ENCODE assay signal across 21 cellular contexts in the genomic region with DNA sequence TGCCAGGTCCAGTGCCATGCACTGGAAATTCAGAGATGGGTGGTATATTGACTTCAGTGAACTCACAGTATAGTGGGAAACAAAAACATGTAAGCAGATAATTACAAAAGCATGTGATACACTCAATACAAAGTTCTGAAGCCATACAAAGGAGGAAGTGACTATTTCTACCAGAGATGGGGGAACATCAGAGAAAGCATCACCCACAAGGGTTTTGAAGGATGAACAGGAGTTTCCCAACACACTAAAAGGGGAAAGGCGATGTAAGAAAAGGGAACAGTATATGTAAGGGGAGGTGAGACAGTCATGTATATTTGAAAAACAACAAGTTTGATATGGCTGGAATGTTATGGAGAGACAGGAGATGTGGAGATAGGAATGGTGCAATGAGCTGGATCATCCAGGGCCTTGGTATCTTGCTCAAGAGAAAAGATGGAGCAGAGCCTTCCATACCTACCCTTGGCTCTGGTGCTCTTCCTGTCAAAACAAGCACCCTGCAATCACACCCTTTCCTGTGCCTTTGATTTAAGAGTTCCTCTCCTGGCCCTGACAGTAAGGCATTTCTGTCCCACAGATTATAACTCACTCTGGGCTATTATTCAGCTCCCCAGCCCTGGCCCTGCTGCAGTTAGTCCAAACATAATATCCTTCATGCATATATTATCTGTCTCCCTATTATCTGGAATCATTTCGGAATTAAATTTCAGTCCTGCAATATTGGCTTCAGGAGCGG.
DNase-seq lines count a peak whose midpoint lies in the region; ATAC-seq and TF ChIP-seq lines count a peak whose summit lies in the region.
"Had no signal": no experiment of that assay in that cellular context is flagged by ENCODE, and none has a peak within 500 bp of the region (broad histone marks: within the 10 kb centered on the region; RNA-seq: fewer than 3 reads in every experiment).

No MANE protein-coding gene starts in this region.

- H3K4me3 ChIP-seq in BLaER1 treated with 17β-estradiol and CSF1 and Interleukin-3, amounts not matched to agents 10 nM and 100 nM: no peak overlapping the region
- H3K4me3 ChIP-seq in HEK293 (ENCODE audit: low read depth, low read length): no peak overlapping the region
- H3K4me3 ChIP-seq in hepatocyte: no peak overlapping the region
- H3K4me3 ChIP-seq: A549, SJCRH30 had no signal

- H3K9me3 ChIP-seq in BLaER1 treated with 17β-estradiol and CSF1 and Interleukin-3, amounts not matched to agents 10 nM and 100 nM (replicated peaks in 1 of 11): no peaks in the 10 kb centered on the region; a peak in 1 of 22 replicates
- H3K9me3 ChIP-seq in HEK293 (ENCODE audit: control insufficient read depth, insufficient read depth, low read depth, low read length) (no peaks in the 10 kb centered on the region), hepatocyte (ENCODE audit: low read depth) (no peaks in the 10 kb centered on the region)
- H3K9me3 ChIP-seq: A549, BE2C, Caco-2, SJCRH30 had no signal

- 98% methylated on average over 3 of the region's 3 CpGs for WGBS in hepatocyte (ENCODE audit: low lambda C conversion rate, missing lambda C conversion rate)

- CTCF ChIA-PET in HEK293 (lab: Yijun Ruan, JAX): interaction anchor here (0.5 to 2.1 kb wide), 3 partner anchors 9 to 56 kb away, joined by 3 to 6 read pairs (median 5); no protein-coding TSS in a partner anchor

- intact Hi-C loops in activated CD4-positive, alpha-beta T cell treated with anti-CD3 and anti-CD28 coated beads, Interleukin-2, amount 10 ng/mL, durations not matched to agents 24 days and 14 days (cut with micrococcal nuclease): no loop called here

- peaks cover 0 to 43% (median 18%) of the 10 kb centered on the region in 11 experiments; a peak in 11 of 22 replicates for H3K36me3 ChIP-seq in BLaER1 treated with 17β-estradiol and CSF1 and Interleukin-3, amounts not matched to agents 10 nM and 100 nM
- H3K36me3 ChIP-seq in HEK293 (ENCODE audit: control insufficient read depth in 2 of 2, insufficient read depth in 1 of 2, low read length in 2 of 2): peaks cover 0 to 20% of the 10 kb centered on the region in 2 experiments; a peak in 1 of 3 replicates
- no peaks in the 10 kb centered on the region for H3K36me3 ChIP-seq in hepatocyte (replicated peaks; ENCODE audit: insufficient read depth, low read depth)
- H3K36me3 ChIP-seq: BE2C had no signal

- H3K4me2 ChIP-seq in BLaER1 treated with 17β-estradiol and CSF1 and Interleukin-3, amounts not matched to agents 10 nM and 100 nM: peak overlapping the region in 7 of 11 experiments; percentile 5 to 83 (median 74); a peak in 9 of 22 replicates
- H3K4me2 ChIP-seq in hepatocyte: no peak overlapping the region
- H3K4me2 ChIP-seq: A549 had no signal

- H3K4me3 Mint-ChIP-seq in activated CD4-positive, alpha-beta T cell treated with anti-CD3 and anti-CD28 coated beads, Interleukin-2, amount 10 ng/mL, durations not matched to agents 24 days and 14 days: no peak overlapping the region
- H3K4me3 Mint-ChIP-seq: T-helper 2 cell treated with Interferon-gamma antibody and Interleukin-4, amounts not matched to agents 5 μg/mL and 100 μg/mL, for 36 hours had no signal

- H3K27ac Mint-ChIP-seq in activated CD4-positive, alpha-beta T cell treated with anti-CD3 and anti-CD28 coated beads, Interleukin-2, amount 10 ng/mL, durations not matched to agents 24 days and 14 days: no peak overlapping the region
- H3K27ac Mint-ChIP-seq: T-helper 2 cell treated with Interferon-gamma antibody and Interleukin-4, amounts not matched to agents 5 μg/mL and 100 μg/mL, for 36 hours had no signal

- peaks cover 8% of the 10 kb centered on the region for H3K79me2 ChIP-seq in hepatocyte

- H3K9me2 ChIP-seq in hepatocyte (replicated peaks; ENCODE audit: insufficient read depth): no peaks in the 10 kb centered on the region

- DNase-seq in SIG-M5 (lab: John Stamatoyannopoulos, UW) (peak; percentile 23), hepatocyte (ENCODE audit: low spot score) (no peak), HK-2 (ENCODE audit: unreplicated experiment) (no peak)
- no peak for DNase-seq in activated CD4-positive, alpha-beta T cell treated with anti-CD3 and anti-CD28 coated beads, Interleukin-2, amount 10 ng/mL, durations not matched to agents 24 days and 14 days
- DNase-seq: BE2C; Caco-2; CD4-positive, alpha-beta memory T cell; MM.1S; NCI-H1105 treated with DMSO at 0.1 percent for 48 hours; NCI-H2029 treated with DMSO at 0.1 percent for 48 hours; NCI-H226; NCI-H510A treated with DMSO at 0.1 percent for 48 hours; NCI-H748 treated with DMSO at 0.1 percent for 48 hours; SJCRH30 had no signal

- peak overlapping the region in 1 of 11 experiments; percentile 33; a peak in 1 of 22 replicates for H3K27ac ChIP-seq in BLaER1 treated with 17β-estradiol and CSF1 and Interleukin-3, amounts not matched to agents 10 nM and 100 nM
- H3K27ac ChIP-seq in HEK293 (ENCODE audit: extremely low read depth, low read depth, low read length) (no peak overlapping the region), hepatocyte (peak overlapping the region; percentile 23)
- H3K27ac ChIP-seq: A549, SJCRH30 had no signal

- H4K20me1 ChIP-seq in BLaER1 treated with 17β-estradiol and CSF1 and Interleukin-3, amounts not matched to agents 10 nM and 100 nM: peaks cover 0 to 20% (median 0%) of the 10 kb centered on the region in 11 experiments; a peak in 4 of 22 replicates
- H4K20me1 ChIP-seq in hepatocyte (ENCODE audit: insufficient read depth, poor library complexity, severe bottlenecking): no peaks in the 10 kb centered on the region

- no peak overlapping the region for H3K9ac ChIP-seq in BLaER1 treated with 17β-estradiol and CSF1 and Interleukin-3, amounts not matched to agents 10 nM and 100 nM

- ATAC-seq in GM18858 (IDR thresholded peaks at IDR 0.05; ENCODE audit: unreplicated experiment): no peak
- ATAC-seq: A549, HCT116, Panc1 had no signal

- no peaks in the 10 kb centered on the region for H3K9me3 Mint-ChIP-seq in activated CD4-positive, alpha-beta T cell treated with anti-CD3 and anti-CD28 coated beads, Interleukin-2, amount 10 ng/mL, durations not matched to agents 24 days and 14 days
- H3K9me3 Mint-ChIP-seq: CD4-positive, alpha-beta memory T cell; T-helper 2 cell treated with Interferon-gamma antibody and Interleukin-4, amounts not matched to agents 5 μg/mL and 100 μg/mL, for 36 hours had no signal

- H3K36me3 Mint-ChIP-seq in activated CD4-positive, alpha-beta T cell treated with anti-CD3 and anti-CD28 coated beads, Interleukin-2, amount 10 ng/mL, durations not matched to agents 24 days and 14 days (ENCODE audit: low read depth): no peaks in the 10 kb centered on the region

- H3K4me1 ChIP-seq in BLaER1 treated with 17β-estradiol and CSF1 and Interleukin-3, amounts not matched to agents 10 nM and 100 nM: peaks cover 38 to 72% (median 44%) of the 10 kb centered on the region in 10 experiments
- H3K4me1 ChIP-seq in HEK293 (ENCODE audit: control insufficient read depth, insufficient read depth, low read length) (peaks cover 13% of the 10 kb centered on the region), hepatocyte (ENCODE audit: insufficient read depth) (peaks cover 18% of the 10 kb centered on the region)
- H3K4me1 ChIP-seq: A549, BE2C, Caco-2, SJCRH30 had no signal

- H2AFZ ChIP-seq in hepatocyte: no peak overlapping the region

- H3K27me3 Mint-ChIP-seq in activated CD4-positive, alpha-beta T cell treated with anti-CD3 and anti-CD28 coated beads, Interleukin-2, amount 10 ng/mL, durations not matched to agents 24 days and 14 days: no peaks in the 10 kb centered on the region
- H3K27me3 Mint-ChIP-seq: CD4-positive, alpha-beta memory T cell had no signal

- H3K4me1 Mint-ChIP-seq in activated CD4-positive, alpha-beta T cell treated with anti-CD3 and anti-CD28 coated beads, Interleukin-2, amount 10 ng/mL, durations not matched to agents 24 days and 14 days: peaks cover 11% of the 10 kb centered on the region

- TF ChIP-seq CTCF in HEK293 (tag by site-specific recombination; IDR thresholded peaks at IDR 0.05) (no peak), hepatocyte (IDR thresholded peaks at IDR 0.05; ENCODE audit: poor library complexity) (no peak)

- no peaks in the 10 kb centered on the region for H3K27me3 ChIP-seq in BLaER1 treated with 17β-estradiol and CSF1 and Interleukin-3, amounts not matched to agents 10 nM and 100 nM
- H3K27me3 ChIP-seq in hepatocyte: no peaks in the 10 kb centered on the region
- H3K27me3 ChIP-seq: BE2C, SJCRH30 had no signal

- POLR2A ChIA-PET in HEK293 (lab: Yijun Ruan, JAX): no interaction called here

TF ChIP-seq in HEK293, 187 proteins besides CTCF, POLR2A, EP300 and RAD21:
- peak; percentile 90 for TF ChIP-seq ZFP3 (tag by site-specific recombination; IDR thresholded peaks at IDR 0.05; ENCODE audit: low read depth)
- TF ChIP-seq ZNF514 (tag by site-specific recombination; IDR thresholded peaks at IDR 0.05): no peak
- TF ChIP-seq KLF8 (tag by site-specific recombination; IDR thresholded peaks at IDR 0.05): no peak
